Comparison of ENCODE assay signal across 13 cellular contexts in genomic region chr15:57586661-57587404, GRCh38. TPM values are rescaled to one million over a fixed set of nuclear protein-coding genes. Genes with fewer than 3 reads are reported as not detected.
DNase-seq lines count a peak whose midpoint lies in the region; ATAC-seq and TF ChIP-seq lines count a peak whose summit lies in the region.
"Had no signal": no experiment of that assay in that cellular context is flagged by ENCODE, and none has a peak within 500 bp of the region (broad histone marks: within the 10 kb centered on the region; RNA-seq: fewer than 3 reads in every experiment).

No MANE protein-coding gene starts in this region.

- intact Hi-C loops in activated CD8-positive, alpha-beta T cell treated with anti-CD3 and anti-CD28 coated beads for 36 hours (cut with micrococcal nuclease) = no loop called here

- no peak for TF ChIP-seq CTCF in activated CD8-positive, alpha-beta T cell treated with anti-CD3 and anti-CD28 coated beads for 36 hours (IDR thresholded peaks at IDR 0.05)

- H3K27me3 ChIP-seq in H7 (ENCODE audit: control insufficient read depth, insufficient read depth, low read length) = peaks cover 13% of the 10 kb centered on the region
- H3K27me3 ChIP-seq: adrenal gland had no signal

- no peak overlapping the region for H3K27ac Mint-ChIP-seq in activated CD8-positive, alpha-beta T cell treated with anti-CD3 and anti-CD28 coated beads for 36 hours
- H3K27ac Mint-ChIP-seq in activated CD8-positive, alpha-beta T cell treated with anti-CD3 and anti-CD28 coated beads, Interleukin-2, amount 10 ng/mL, durations not matched to agents 7 days and 5 days = no peak overlapping the region
- no peak overlapping the region for H3K27ac Mint-ChIP-seq in activated T-helper 17 cell treated with anti-CD3 and anti-CD28 coated beads, Interleukin-2, amount 50 U/mL, for 72 hours
- H3K27ac Mint-ChIP-seq in stimulated activated memory B cell treated with anti-CD40 and anti-IgM and Interleukin-4, amounts not matched to agents 10 μg/mL and 1 μg/mL and 100 μg/mL, for 72 hours = peak overlapping the region; percentile 81

- H3K4me3 ChIP-seq in H7 (ENCODE audit: insufficient read depth, low read depth, low read length) = no peak overlapping the region
- H3K4me3 ChIP-seq: adrenal gland had no signal

- peak; percentile 53 for ATAC-seq in activated CD8-positive, alpha-beta T cell treated with anti-CD3 and anti-CD28 coated beads for 36 hours
- ATAC-seq in activated CD8-positive, alpha-beta T cell treated with anti-CD3 and anti-CD28 coated beads, Interleukin-2, amount 10 ng/mL, durations not matched to agents 7 days and 5 days = no peak
- ATAC-seq in HG02610 (IDR thresholded peaks at IDR 0.05; ENCODE audit: unreplicated experiment) = peak; percentile 58
- ATAC-seq in activated T-helper 17 cell treated with anti-CD3 and anti-CD28 coated beads, Interleukin-2, amount 50 U/mL, for 72 hours (replicated peaks) = peak; percentile 50
- ATAC-seq in stimulated activated memory B cell treated with anti-CD40 and anti-IgM and Interleukin-4, amounts not matched to agents 10 μg/mL and 1 μg/mL and 100 μg/mL, for 72 hours = peak; percentile 84
- ATAC-seq in HG03571 (IDR thresholded peaks at IDR 0.05; ENCODE audit: unreplicated experiment) = no peak
- ATAC-seq: SK-N-SH treated with all-trans-retinoic acid at 6 μM for 48 hours had no signal

- DNase-seq in activated CD8-positive, alpha-beta T cell treated with anti-CD3 and anti-CD28 coated beads for 36 hours = no peak
- no peak for DNase-seq in activated CD8-positive, alpha-beta T cell treated with anti-CD3 and anti-CD28 coated beads, Interleukin-2, amount 10 ng/mL, durations not matched to agents 7 days and 5 days
- DNase-seq in H7 = no peak
- no peak for DNase-seq in stimulated activated CD8-positive, alpha-beta memory T cell treated with anti-CD3 and anti-CD28 coated beads, Interleukin-4, amount 100 ng/mL, for 48 hours
- DNase-seq: adrenal gland, mesenchymal stem cell, NCI-H2029, small intestine had no signal

- H3K4me3 Mint-ChIP-seq in activated CD8-positive, alpha-beta T cell treated with anti-CD3 and anti-CD28 coated beads for 36 hours = no peak overlapping the region
- no peak overlapping the region for H3K4me3 Mint-ChIP-seq in activated CD8-positive, alpha-beta T cell treated with anti-CD3 and anti-CD28 coated beads, Interleukin-2, amount 10 ng/mL, durations not matched to agents 7 days and 5 days
- no peak overlapping the region for H3K4me3 Mint-ChIP-seq in activated T-helper 17 cell treated with anti-CD3 and anti-CD28 coated beads, Interleukin-2, amount 50 U/mL, for 72 hours
- peak overlapping the region; percentile 4 for H3K4me3 Mint-ChIP-seq in stimulated activated memory B cell treated with anti-CD40 and anti-IgM and Interleukin-4, amounts not matched to agents 10 μg/mL and 1 μg/mL and 100 μg/mL, for 72 hours

- H3K27me3 Mint-ChIP-seq in activated CD8-positive, alpha-beta T cell treated with anti-CD3 and anti-CD28 coated beads for 36 hours = peaks cover 32% of the 10 kb centered on the region
- peaks cover 33% of the 10 kb centered on the region for H3K27me3 Mint-ChIP-seq in activated CD8-positive, alpha-beta T cell treated with anti-CD3 and anti-CD28 coated beads, Interleukin-2, amount 10 ng/mL, durations not matched to agents 7 days and 5 days (ENCODE audit: low read depth)
- H3K27me3 Mint-ChIP-seq in activated T-helper 17 cell treated with anti-CD3 and anti-CD28 coated beads, Interleukin-2, amount 50 U/mL, for 72 hours = peaks cover 29% of the 10 kb centered on the region
- H3K27me3 Mint-ChIP-seq in stimulated activated memory B cell treated with anti-CD40 and anti-IgM and Interleukin-4, amounts not matched to agents 10 μg/mL and 1 μg/mL and 100 μg/mL, for 72 hours = peaks cover 24% of the 10 kb centered on the region

- CTCF ChIA-PET in activated CD8-positive, alpha-beta T cell treated with anti-CD3 and anti-CD28 coated beads for 36 hours (lab: Charles Lee) = interaction anchor here (0.7 to 1.5 kb wide), 2 partner anchors 22 to 27 kb away, joined by 3 to 9 read pairs; no protein-coding TSS in a partner anchor
- CTCF ChIA-PET in activated CD8-positive, alpha-beta T cell treated with anti-CD3 and anti-CD28 coated beads, Interleukin-2, amount 10 ng/mL, durations not matched to agents 7 days and 5 days (lab: Charles Lee) = interaction anchor here (1.0 to 2.4 kb wide), 2 partner anchors 27 to 59 kb away, joined by 4 to 12 read pairs; no protein-coding TSS in a partner anchor

- H3K36me3 Mint-ChIP-seq in activated CD8-positive, alpha-beta T cell treated with anti-CD3 and anti-CD28 coated beads for 36 hours (ENCODE audit: low read depth) = peaks cover 8% of the 10 kb centered on the region
- no peaks in the 10 kb centered on the region for H3K36me3 Mint-ChIP-seq in activated CD8-positive, alpha-beta T cell treated with anti-CD3 and anti-CD28 coated beads, Interleukin-2, amount 10 ng/mL, durations not matched to agents 7 days and 5 days (ENCODE audit: low read depth)
- H3K36me3 Mint-ChIP-seq in activated T-helper 17 cell treated with anti-CD3 and anti-CD28 coated beads, Interleukin-2, amount 50 U/mL, for 72 hours (ENCODE audit: low read depth) = no peaks in the 10 kb centered on the region
- peaks cover 11% of the 10 kb centered on the region for H3K36me3 Mint-ChIP-seq in stimulated activated memory B cell treated with anti-CD40 and anti-IgM and Interleukin-4, amounts not matched to agents 10 μg/mL and 1 μg/mL and 100 μg/mL, for 72 hours

- H3K36me3 ChIP-seq in H7 (replicated peaks; ENCODE audit: control insufficient read depth, insufficient read depth, low read length) = no peaks in the 10 kb centered on the region
- H3K36me3 ChIP-seq: adrenal gland had no signal

- POLR2A ChIA-PET in activated CD8-positive, alpha-beta T cell treated with anti-CD3 and anti-CD28 coated beads for 36 hours (lab: Charles Lee) = interaction anchor here (1.2 to 1.7 kb wide), 2 partner anchors 119 to 120 kb away, joined by 4 read pairs; partner anchors contain the start of gene POLR2M
- POLR2A ChIA-PET in activated CD8-positive, alpha-beta T cell treated with anti-CD3 and anti-CD28 coated beads, Interleukin-2, amount 10 ng/mL, durations not matched to agents 7 days and 5 days (lab: Charles Lee) = no interaction called here

- peaks cover 13% of the 10 kb centered on the region for H3K9me3 Mint-ChIP-seq in activated CD8-positive, alpha-beta T cell treated with anti-CD3 and anti-CD28 coated beads for 36 hours
- H3K9me3 Mint-ChIP-seq in activated CD8-positive, alpha-beta T cell treated with anti-CD3 and anti-CD28 coated beads, Interleukin-2, amount 10 ng/mL, durations not matched to agents 7 days and 5 days (ENCODE audit: insufficient read depth) = peaks cover 9% of the 10 kb centered on the region
- peaks cover 10% of the 10 kb centered on the region for H3K9me3 Mint-ChIP-seq in activated T-helper 17 cell treated with anti-CD3 and anti-CD28 coated beads, Interleukin-2, amount 50 U/mL, for 72 hours
- H3K9me3 Mint-ChIP-seq in stimulated activated memory B cell treated with anti-CD40 and anti-IgM and Interleukin-4, amounts not matched to agents 10 μg/mL and 1 μg/mL and 100 μg/mL, for 72 hours = peaks cover 8% of the 10 kb centered on the region

- peaks cover 13% of the 10 kb centered on the region for H3K4me1 Mint-ChIP-seq in activated CD8-positive, alpha-beta T cell treated with anti-CD3 and anti-CD28 coated beads for 36 hours (ENCODE audit: low read depth)
- H3K4me1 Mint-ChIP-seq in activated CD8-positive, alpha-beta T cell treated with anti-CD3 and anti-CD28 coated beads, Interleukin-2, amount 10 ng/mL, durations not matched to agents 7 days and 5 days (ENCODE audit: low read depth) = peaks cover 4% of the 10 kb centered on the region
- peaks cover 18% of the 10 kb centered on the region for H3K4me1 Mint-ChIP-seq in activated T-helper 17 cell treated with anti-CD3 and anti-CD28 coated beads, Interleukin-2, amount 50 U/mL, for 72 hours
- H3K4me1 Mint-ChIP-seq in stimulated activated memory B cell treated with anti-CD40 and anti-IgM and Interleukin-4, amounts not matched to agents 10 μg/mL and 1 μg/mL and 100 μg/mL, for 72 hours = peaks cover 44% of the 10 kb centered on the region

RNA-seq across cellular contexts. Expression of gene MYZAP, which starts 4.9 kb away (rescaled TPM):
- total RNA-seq in activated CD8-positive, alpha-beta T cell treated with anti-CD3 and anti-CD28 coated beads for 36 hours = not detected
- total RNA-seq in activated CD8-positive, alpha-beta T cell treated with anti-CD3 and anti-CD28 coated beads, Interleukin-2, amount 10 ng/mL, durations not matched to agents 7 days and 5 days = not detected
- total RNA-seq in activated T-helper 17 cell treated with anti-CD3 and anti-CD28 coated beads, Interleukin-2, amount 50 U/mL, for 72 hours = not detected
- total RNA-seq in H7 (2014; rRNA removed; shearing (Covaris generic)) = 0.35 and 0.81 TPM in 2 replicates

Comparison
In these comparisons a context has a peak if more than half of its experiments do, and no peak if none do; other contexts are left out.
1. ATAC-seq: peak in activated CD8-positive, alpha-beta T cell treated with anti-CD3 and anti-CD28 coated beads for 36 hours (single experiment), HG02610 (single experiment), activated T-helper 17 cell treated with anti-CD3 and anti-CD28 coated beads, Interleukin-2, amount 50 U/mL, for 72 hours (single experiment) and stimulated activated memory B cell treated with anti-CD40 and anti-IgM and Interleukin-4, amounts not matched to agents 10 μg/mL and 1 μg/mL and 100 μg/mL, for 72 hours (single experiment); none in activated CD8-positive, alpha-beta T cell treated with anti-CD3 and anti-CD28 coated beads, Interleukin-2, amount 10 ng/mL, durations not matched to agents 7 days and 5 days (single experiment) and HG03571 (single experiment).